Comparison of ENCODE assay signal across 7 cellular contexts in the genomic region with DNA sequence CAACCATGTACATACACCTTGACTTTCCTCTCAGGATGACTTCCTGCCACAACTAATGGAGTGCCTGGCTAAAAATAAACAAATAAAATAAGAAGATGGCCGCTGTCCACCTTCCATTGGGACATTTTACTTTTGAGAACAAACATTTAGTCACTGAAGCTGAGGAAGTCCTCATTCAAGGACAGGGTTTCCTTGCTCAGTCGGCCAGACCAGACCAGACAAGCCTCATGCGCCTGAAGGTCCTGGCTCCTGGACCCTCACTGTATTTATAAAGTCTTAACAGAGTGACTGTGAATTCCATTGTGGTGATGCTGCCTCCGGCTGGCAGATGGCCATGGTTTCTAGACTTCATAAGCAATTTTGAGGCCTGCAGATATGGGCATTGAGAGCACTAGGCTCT.
DNase-seq lines count a peak whose midpoint lies in the region; ATAC-seq and TF ChIP-seq lines count a peak whose summit lies in the region.

No MANE protein-coding gene starts in this region.

- H3K4me3 ChIP-seq in body of pancreas: no peak overlapping the region
- no peak overlapping the region for H3K4me3 ChIP-seq in testis

- intact Hi-C loops in body of pancreas (cut with DNase I) (no loop called here), left colon (cut with DNase I, micrococcal nuclease) (no loop called here), testis (cut with DNase I; ENCODE audit: low total_unique reads) (no loop called here)

- H3K27ac ChIP-seq in body of pancreas (peak overlapping the region in 3 of 4 donors; percentile 6 to 58 (median 15)), testis (peak overlapping the region; percentile 10 to 60)

- H3K4me1 ChIP-seq in body of pancreas: no peaks in the 10 kb centered on the region
- peaks cover 10% of the 10 kb centered on the region for H3K4me1 ChIP-seq in testis

- 57 to 65% methylated on average over 4 of the region's 4 CpGs for WGBS in body of pancreas, 2 donors
- WGBS in testis, 2 donors: 42% methylated on average over 4 of the region's 4 CpGs

- TF ChIP-seq CTCF in body of pancreas (IDR thresholded peaks at IDR 0.05) (no peak), testis (IDR thresholded peaks at IDR 0.05) (no peak)

- no peaks in the 10 kb centered on the region for H3K36me3 ChIP-seq in body of pancreas (replicated peaks in 1 of 2; ENCODE audit: insufficient read depth in 1 of 2, low read depth in 2 of 2)
- no peaks in the 10 kb centered on the region for H3K36me3 ChIP-seq in testis (ENCODE audit: low read depth, missing control alignments)

- no peaks in the 10 kb centered on the region for H3K9me3 ChIP-seq in body of pancreas
- H3K9me3 ChIP-seq in testis: no peaks in the 10 kb centered on the region

- DNase-seq in HT-29 (ENCODE audit: low spot score) (peak; percentile 66), body of pancreas (peak; percentile 34 to 52 (median 49)), left colon (peak; percentile 31 to 39), testis (peak; percentile 71)
- DNase-seq in stimulated activated CD4-positive, alpha-beta T cell treated with anti-CD3 and anti-CD28 coated beads, Interleukin-15, amount 100 ng/mL, for 24 hours: no peak

- no peaks in the 10 kb centered on the region for H3K27me3 ChIP-seq in body of pancreas
- no peaks in the 10 kb centered on the region for H3K27me3 ChIP-seq in testis

- ATAC-seq in body of pancreas (peak; percentile 40), left colon (no peak), GM19035 (IDR thresholded peaks at IDR 0.05; ENCODE audit: unreplicated experiment) (no peak), HG03025 (IDR thresholded peaks at IDR 0.05; ENCODE audit: low FRiP score, unreplicated experiment) (no peak)

- TF ChIP-seq POLR2A in body of pancreas (IDR thresholded peaks at IDR 0.05): no peak
- no peak for TF ChIP-seq POLR2A in testis (IDR thresholded peaks at IDR 0.05)
